10 cellular contexts compared by ENCODE assay signal in genomic region chr17:82101301-82101715, GRCh38. TPM values are rescaled to one million over a fixed set of nuclear protein-coding genes. Genes with fewer than 3 reads are reported as not detected.
DNase-seq lines count a peak whose midpoint lies in the region; ATAC-seq and TF ChIP-seq lines count a peak whose summit lies in the region.
"Had no signal": no experiment of that assay in that cellular context is flagged by ENCODE, and none has a peak within 500 bp of the region (broad histone marks: within the 10 kb centered on the region; RNA-seq: fewer than 3 reads in every experiment).

No MANE protein-coding gene starts in this region.

- WGBS in mesendoderm (ENCODE audit: extremely low coverage, insufficient coverage, low lambda C conversion rate): no CpG with 5 or more reads among the region's 10 CpGs
- 56% methylated on average over 10 of the region's 10 CpGs for WGBS in urinary bladder

- no peak overlapping the region for H3K4ac ChIP-seq in mesendoderm (ENCODE audit: low read depth, low read length)

- TF ChIP-seq CTCF in right atrium auricular region (IDR thresholded peaks at IDR 0.05) (no peak), RWPE1 (conservative IDR thresholded peaks at IDR 0.05; ENCODE audit: low read depth) (no peak)

- ATAC-seq in left ventricle myocardium superior (no peak), GM21529 (IDR thresholded peaks at IDR 0.05; ENCODE audit: unreplicated experiment) (no peak)
- ATAC-seq in activated T-helper 17 cell treated with anti-CD3 and anti-CD28 coated beads, Interleukin-2, amount 50 U/mL, for 72 hours (replicated peaks): no peak
- ATAC-seq: mucosa of descending colon had no signal

- H3K9me3 Mint-ChIP-seq in activated T-helper 17 cell treated with anti-CD3 and anti-CD28 coated beads, Interleukin-2, amount 50 U/mL, for 72 hours: no peaks in the 10 kb centered on the region

- H3K27ac Mint-ChIP-seq in activated T-helper 17 cell treated with anti-CD3 and anti-CD28 coated beads, Interleukin-2, amount 50 U/mL, for 72 hours: no peak overlapping the region

- H3K23ac ChIP-seq in mesendoderm (ENCODE audit: low read length): no peak overlapping the region

- H3K27me3 Mint-ChIP-seq in activated T-helper 17 cell treated with anti-CD3 and anti-CD28 coated beads, Interleukin-2, amount 50 U/mL, for 72 hours: no peaks in the 10 kb centered on the region

- H3K4me3 ChIP-seq in right atrium auricular region (no peak overlapping the region), mesendoderm (ENCODE audit: low read length) (no peak overlapping the region), urinary bladder (ENCODE audit: low read depth, low read length) (no peak overlapping the region)
- H3K4me3 ChIP-seq: mucosa of descending colon had no signal

- no peak overlapping the region for H4K8ac ChIP-seq in mesendoderm (ENCODE audit: low read depth, low read length)

- no peak overlapping the region for H2BK15ac ChIP-seq in mesendoderm (replicated peaks; ENCODE audit: low read depth)

- peaks cover 2% of the 10 kb centered on the region for H3K79me1 ChIP-seq in mesendoderm (ENCODE audit: low read length)

- H3K4me1 ChIP-seq in right atrium auricular region: peaks cover 0 to 68% of the 10 kb centered on the region in 2 donors
- peaks cover 15% of the 10 kb centered on the region for H3K4me1 ChIP-seq in mesendoderm (ENCODE audit: control insufficient read depth, low read depth, low read length)
- no peaks in the 10 kb centered on the region for H3K4me1 ChIP-seq in urinary bladder (ENCODE audit: insufficient read depth)

- intact Hi-C loops in left ventricle myocardium superior (cut with micrococcal nuclease): no loop called here

- H3K18ac ChIP-seq in mesendoderm (ENCODE audit: low read length): no peak overlapping the region

- H2AK5ac ChIP-seq in mesendoderm (ENCODE audit: low read length): no peak overlapping the region

- no peaks in the 10 kb centered on the region for H3K4me1 Mint-ChIP-seq in activated T-helper 17 cell treated with anti-CD3 and anti-CD28 coated beads, Interleukin-2, amount 50 U/mL, for 72 hours

- peak overlapping the region; percentile 17 for H3K9ac ChIP-seq in mesendoderm (ENCODE audit: low read length)

- CTCF ChIA-PET in RWPE1 (lab: Yijun Ruan, JAX): no interaction called here

- H3K27me3 ChIP-seq in right atrium auricular region (no peaks in the 10 kb centered on the region), mesendoderm (ENCODE audit: insufficient read depth, low read length, poor library complexity) (no peaks in the 10 kb centered on the region)

- H4K5ac ChIP-seq in mesendoderm (ENCODE audit: low read length): no peak overlapping the region

- H3K27ac ChIP-seq in right atrium auricular region: peak overlapping the region; percentile 31 to 69
- peak overlapping the region; percentile 96 for H3K27ac ChIP-seq in RWPE1
- H3K27ac ChIP-seq in mesendoderm (ENCODE audit: low read depth, low read length): no peak overlapping the region
- H3K27ac ChIP-seq in urinary bladder (ENCODE audit: low read depth): peak overlapping the region; percentile 4

- DNase-seq in right atrium auricular region (ENCODE audit: low spot score): no peak
- no peak for DNase-seq in left ventricle myocardium superior
- no peak for DNase-seq in RWPE1 (ENCODE audit: low spot score)
- no peak for DNase-seq in mesendoderm
- DNase-seq in NOMO-1 treated with dmso at 0.1 percent for 144 hours (lab: John Stamatoyannopoulos, UW; ENCODE audit: unreplicated experiment): no peak
- DNase-seq: activated CD8-positive, alpha-beta memory T cell treated with anti-CD3 and anti-CD28 coated beads, Interleukin-2, amount 50 U/mL, for 48 hours had no signal

- H3K56ac ChIP-seq in mesendoderm (ENCODE audit: low read length): peak overlapping the region; percentile 36

- H3K36me3 ChIP-seq in right atrium auricular region: no peaks in the 10 kb centered on the region
- H3K36me3 ChIP-seq in mesendoderm (ENCODE audit: control insufficient read depth, insufficient read depth, low read length): no peaks in the 10 kb centered on the region
- H3K36me3 ChIP-seq in urinary bladder (ENCODE audit: insufficient read depth): no peaks in the 10 kb centered on the region

- peaks cover 6% of the 10 kb centered on the region for H3K36me3 Mint-ChIP-seq in activated T-helper 17 cell treated with anti-CD3 and anti-CD28 coated beads, Interleukin-2, amount 50 U/mL, for 72 hours (ENCODE audit: low read depth)

- no peak overlapping the region for H2BK5ac ChIP-seq in mesendoderm (ENCODE audit: low read length)

- no peak overlapping the region for H3K4me3 Mint-ChIP-seq in activated T-helper 17 cell treated with anti-CD3 and anti-CD28 coated beads, Interleukin-2, amount 50 U/mL, for 72 hours

- no peak overlapping the region for H3K4me2 ChIP-seq in mesendoderm (ENCODE audit: low read length)

- POLR2A ChIA-PET in RWPE1 (lab: Yijun Ruan, JAX; ENCODE audit: low non-redundant PET): no interaction called here

- peaks cover 23% of the 10 kb centered on the region for H3K79me2 ChIP-seq in mesendoderm (ENCODE audit: control insufficient read depth, insufficient read depth, low read length)

- no peaks in the 10 kb centered on the region for H3K9me3 ChIP-seq in right atrium auricular region
- H3K9me3 ChIP-seq: mucosa of descending colon had no signal

- no peak overlapping the region for H2BK120ac ChIP-seq in mesendoderm (ENCODE audit: low read depth, low read length)

RNA-seq across cellular contexts. Expression of gene FASN, which starts 3.3 kb away (rescaled TPM):
- total RNA-seq in right atrium auricular region: 10 to 100 TPM; 13.8 to 46.4 TPM
- 17.0 TPM for total RNA-seq in left ventricle myocardium superior
- polyA plus RNA-seq in mesendoderm (2013, experiment 1 of 2): 182 TPM
- polyA plus RNA-seq in mesendoderm (2013, experiment 2 of 2): 181 TPM
- 24.1 TPM for total RNA-seq in urinary bladder
- polyA plus RNA-seq in urinary bladder: 116 TPM
- total RNA-seq in activated T-helper 17 cell treated with anti-CD3 and anti-CD28 coated beads, Interleukin-2, amount 50 U/mL, for 72 hours: 100 to 1,000 TPM; 109 to 242 TPM

RNA-seq across cellular contexts. Expression of gene DUS1L, which starts 35.7 kb away (rescaled TPM):
- total RNA-seq in right atrium auricular region (10 to 100 TPM; 33.3 to 45.7 TPM), left ventricle myocardium superior (67.7 TPM), urinary bladder (24.5 TPM)
- polyA plus RNA-seq in mesendoderm (2013, experiment 1 of 2): 35.4 TPM
- polyA plus RNA-seq in mesendoderm (2013, experiment 2 of 2): 32.5 TPM
- polyA plus RNA-seq in urinary bladder: 67.5 TPM
- 100 to 1,000 TPM in 1 of 2 donors, 10 to 100 TPM in 1; 59.7 to 129 TPM for total RNA-seq in activated T-helper 17 cell treated with anti-CD3 and anti-CD28 coated beads, Interleukin-2, amount 50 U/mL, for 72 hours

RNA-seq across cellular contexts. Expression of gene GPS1, which starts 49.6 kb away (rescaled TPM):
- total RNA-seq in right atrium auricular region (10 to 100 TPM; 79.5 to 90.8 TPM), left ventricle myocardium superior (90.6 TPM), urinary bladder (37.3 TPM)
- polyA plus RNA-seq in mesendoderm (2013, experiment 1 of 2): 88.2 TPM
- polyA plus RNA-seq in mesendoderm (2013, experiment 2 of 2): 89.5 TPM
- 95.4 TPM for polyA plus RNA-seq in urinary bladder
- total RNA-seq in activated T-helper 17 cell treated with anti-CD3 and anti-CD28 coated beads, Interleukin-2, amount 50 U/mL, for 72 hours: 10 to 100 TPM; 46.2 to 97.2 TPM

RNA-seq across cellular contexts. Expression of gene RFNG, which starts 49.7 kb away (rescaled TPM):
- 10 to 100 TPM; 21.4 to 25.3 TPM for total RNA-seq in right atrium auricular region
- 21.8 TPM for total RNA-seq in left ventricle myocardium superior
- polyA plus RNA-seq in mesendoderm (2013, experiment 1 of 2): 15.5 TPM
- polyA plus RNA-seq in mesendoderm (2013, experiment 2 of 2): 14.9 TPM
- total RNA-seq in urinary bladder: 16.5 TPM
- polyA plus RNA-seq in urinary bladder: 47.0 TPM
- total RNA-seq in activated T-helper 17 cell treated with anti-CD3 and anti-CD28 coated beads, Interleukin-2, amount 50 U/mL, for 72 hours: 10 to 100 TPM; 21.1 to 25.2 TPM
